Comparison of ENCODE assay signal across 19 cellular contexts in the genomic region with DNA sequence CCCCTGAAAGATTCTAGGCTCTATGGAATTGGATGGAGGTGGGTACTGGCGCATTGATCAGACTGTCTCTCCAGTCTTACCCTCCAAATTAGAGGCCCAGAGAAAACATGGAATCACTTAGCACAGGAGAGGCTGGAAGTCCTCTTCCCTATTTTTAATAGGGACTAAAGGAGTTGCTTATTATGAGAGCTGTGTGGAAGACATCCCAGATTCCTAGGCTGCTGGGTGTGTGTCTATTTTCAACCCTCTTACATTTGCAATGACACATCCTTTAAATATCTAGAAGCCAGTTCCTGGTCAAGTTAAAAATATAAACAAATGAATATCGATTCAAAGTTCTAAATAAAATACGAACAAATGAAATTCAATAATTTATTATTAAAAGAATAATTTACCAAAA.
DNase-seq lines count a peak whose midpoint lies in the region; ATAC-seq and TF ChIP-seq lines count a peak whose summit lies in the region.
"Had no signal": no experiment of that assay in that cellular context is flagged by ENCODE, and none has a peak within 500 bp of the region (broad histone marks: within the 10 kb centered on the region; RNA-seq: fewer than 3 reads in every experiment).

No MANE protein-coding gene starts in this region.

- no peaks in the 10 kb centered on the region for H3K36me3 ChIP-seq in brain microvascular endothelial cell (replicated peaks)
- H3K36me3 ChIP-seq: lower lobe of right lung, SJSA1 had no signal

- no peak overlapping the region for H3K4me3 ChIP-seq in brain microvascular endothelial cell (ENCODE audit: low read depth, low read length)
- H3K4me3 ChIP-seq: lower lobe of right lung, SJSA1 had no signal

- TF ChIP-seq CTCF in brain microvascular endothelial cell (IDR thresholded peaks at IDR 0.05; ENCODE audit: low read depth, low read length, missing control alignments) = no peak

- ATAC-seq in GM19467 (IDR thresholded peaks at IDR 0.05; ENCODE audit: unreplicated experiment) (no peak), GM18519 (IDR thresholded peaks at IDR 0.05; ENCODE audit: low FRiP score, unreplicated experiment) (no peak)
- ATAC-seq: WTC11 had no signal

- in situ Hi-C loops in ACHN (cut with HindIII; ENCODE audit: low pct_ligation_motif_present, low pct_unique_long_range_greater_than_20kb, low sequenced_read_pairs) (no loop called here), brain microvascular endothelial cell (cut with HindIII; ENCODE audit: low pct_ligation_motif_present, low sequenced_read_pairs) (no loop called here)

- DNase-seq in ACHN (peak; percentile 38), HCEC 1CT (peak; percentile 80), brain microvascular endothelial cell (peak; percentile 50), hepatic stellate cell (ENCODE audit: low spot score) (peak; percentile 41), hippocampal formation (lab: John Stamatoyannopoulos, UW) (no peak), middle frontal gyrus (ENCODE audit: extremely low spot score, low spot score) (no peak)
- DNase-seq: AML-193; amygdala; effector memory CD4-positive, alpha-beta T cell; hypothalamus; lower lobe of right lung; NCI-H1694; NCI-H82; occipital lobe; trophoblast cell had no signal

- H3K27ac ChIP-seq in brain microvascular endothelial cell = no peak overlapping the region
- H3K27ac ChIP-seq: lower lobe of right lung, SJSA1 had no signal

- no peaks in the 10 kb centered on the region for H3K27me3 ChIP-seq in brain microvascular endothelial cell (replicated peaks)
- H3K27me3 ChIP-seq: SJSA1 had no signal

Comparison
In these comparisons a context has a peak if more than half of its experiments do, and no peak if none do; other contexts are left out.
1. DNase-seq: peak in ACHN (single experiment), HCEC 1CT (single experiment), brain microvascular endothelial cell (single experiment) and hepatic stellate cell (single experiment); none in hippocampal formation (0 of 2) and middle frontal gyrus (single experiment).